ENCODE assay signal across 36 cellular contexts in the genomic region with DNA sequence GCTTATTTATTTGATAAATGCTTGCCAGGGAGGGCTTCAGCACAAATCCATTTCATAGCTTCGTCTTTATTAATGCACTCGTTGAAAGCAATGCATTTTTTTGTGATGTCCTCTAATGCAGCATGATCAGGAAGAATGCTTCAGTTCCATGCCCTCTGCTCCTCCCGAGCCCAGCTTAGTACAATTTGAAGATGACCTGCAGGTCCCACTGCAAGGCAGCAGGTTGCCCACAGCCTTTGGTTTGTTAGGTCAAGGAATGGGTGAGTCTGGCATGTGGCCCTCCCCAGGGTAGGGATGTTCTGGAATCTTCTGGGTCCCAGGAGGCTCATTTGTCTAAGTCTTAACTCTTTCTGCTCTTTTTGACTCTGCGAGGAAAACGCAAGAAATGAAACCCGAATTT. TPM values are rescaled to one million over a fixed set of nuclear protein-coding genes. Genes with fewer than 3 reads are reported as not detected.
"Had no signal": no experiment of that assay in that cellular context is flagged by ENCODE, and none has a peak within 500 bp of the region (broad histone marks: within the 10 kb centered on the region; RNA-seq: fewer than 3 reads in every experiment).

No MANE protein-coding gene starts in this region.

- H3K27ac ChIP-seq: brain microvascular endothelial cell, KMS-11, PC-9, RWPE1, WERI-Rb-1 had no signal

- ATAC-seq: activated CD8-positive, alpha-beta T cell treated with anti-CD3 and anti-CD28 coated beads for 36 hours; activated T-cell treated with anti-CD3 and anti-CD28 coated beads, Interleukin-2, amount 50 U/mL, for 72 hours; activated T-helper 17 cell treated with anti-CD3 and anti-CD28 coated beads, Interleukin-2, amount 50 U/mL, for 72 hours; Right ventricle myocardium inferior had no signal

- H3K4me2 ChIP-seq: KMS-11, PC-9 had no signal

- H3K27me3 ChIP-seq: brain microvascular endothelial cell had no signal

- H3K4me1 Mint-ChIP-seq: activated CD4-positive, alpha-beta T cell treated with anti-CD3 and anti-CD28 coated beads, Interleukin-2, amount 10 ng/mL, durations not matched to agents 24 days and 14 days; activated naive CD8-positive, alpha-beta T cell treated with anti-CD3 and anti-CD28 coated beads for 36 hours; activated T-helper 17 cell treated with anti-CD3 and anti-CD28 coated beads, Interleukin-2, amount 50 U/mL, for 72 hours had no signal

- DNase-seq: activated CD4-positive, alpha-beta T cell treated with anti-CD3 and anti-CD28 coated beads, Interleukin-2, amount 10 ng/mL, durations not matched to agents 24 days and 14 days; activated CD4-positive, alpha-beta T cell treated with anti-CD3 and anti-CD28 coated beads, Interleukin-2, amount 50 U/mL, for 4 hours; activated CD4-positive, CD25-positive, alpha-beta regulatory T cell; activated CD8-positive, alpha-beta T cell treated with anti-CD3 and anti-CD28 coated beads for 36 hours; activated effector memory CD4-positive, alpha-beta T cell treated with anti-CD3 and anti-CD28 coated beads, Interleukin-2, amount 50 U/mL, for 16 hours; activated naive CD4-positive, alpha-beta T cell; activated naive CD4-positive, alpha-beta T cell treated with anti-CD3 and anti-CD28 coated beads, Interleukin-2, amount 50 U/mL, for 16 hours; activated naive CD8-positive, alpha-beta T cell treated with anti-CD3 and anti-CD28 coated beads for 36 hours; activated T-cell treated with anti-CD3 and anti-CD28 coated beads, Interleukin-2, amount 50 U/mL, for 1 hour; activated T-cell treated with anti-CD3 and anti-CD28 coated beads, Interleukin-2, amount 50 U/mL, for 72 hours; amniotic stem cell; aorta; brain microvascular endothelial cell; MM.1S; MV-4-11; NCI-H1092; NCI-H1436 treated with DMSO at 0.1 percent for 48 hours; NCI-H1694 treated with DMSO at 0.1 percent for 48 hours; NCI-H2029; NCI-H345; NCI-H524 treated with DMSO at 0.1 percent for 48 hours; NCI-H748 treated with DMSO at 0.1 percent for 48 hours; PC-9; SIG-M5; SW 1271; T-helper 1 cell; T-helper 2 cell; T-helper 9 cell; WERI-Rb-1 had no signal

- H3K36me3 ChIP-seq: brain microvascular endothelial cell, WERI-Rb-1 had no signal

- H3K4me3 Mint-ChIP-seq: activated CD4-positive, alpha-beta T cell treated with anti-CD3 and anti-CD28 coated beads, Interleukin-2, amount 10 ng/mL, durations not matched to agents 24 days and 14 days; activated CD8-positive, alpha-beta T cell treated with anti-CD3 and anti-CD28 coated beads for 36 hours; activated naive CD8-positive, alpha-beta T cell treated with anti-CD3 and anti-CD28 coated beads for 36 hours; activated T-cell treated with anti-CD3 and anti-CD28 coated beads, Interleukin-2, amount 50 U/mL, for 72 hours; activated T-helper 17 cell treated with anti-CD3 and anti-CD28 coated beads, Interleukin-2, amount 50 U/mL, for 72 hours had no signal

- H3K9me3 Mint-ChIP-seq: activated CD4-positive, alpha-beta T cell treated with anti-CD3 and anti-CD28 coated beads, Interleukin-2, amount 10 ng/mL, durations not matched to agents 24 days and 14 days; activated CD8-positive, alpha-beta T cell treated with anti-CD3 and anti-CD28 coated beads for 36 hours; activated naive CD8-positive, alpha-beta T cell treated with anti-CD3 and anti-CD28 coated beads for 36 hours; activated T-cell treated with anti-CD3 and anti-CD28 coated beads, Interleukin-2, amount 50 U/mL, for 72 hours; activated T-helper 17 cell treated with anti-CD3 and anti-CD28 coated beads, Interleukin-2, amount 50 U/mL, for 72 hours had no signal

- H3K27ac Mint-ChIP-seq: activated CD4-positive, alpha-beta T cell treated with anti-CD3 and anti-CD28 coated beads, Interleukin-2, amount 10 ng/mL, durations not matched to agents 24 days and 14 days; activated CD8-positive, alpha-beta T cell treated with anti-CD3 and anti-CD28 coated beads for 36 hours; activated naive CD8-positive, alpha-beta T cell treated with anti-CD3 and anti-CD28 coated beads for 36 hours; activated T-cell treated with anti-CD3 and anti-CD28 coated beads, Interleukin-2, amount 50 U/mL, for 72 hours; activated T-helper 17 cell treated with anti-CD3 and anti-CD28 coated beads, Interleukin-2, amount 50 U/mL, for 72 hours had no signal

- H3K9ac ChIP-seq: KMS-11 had no signal

- H3K36me3 Mint-ChIP-seq: activated naive CD8-positive, alpha-beta T cell treated with anti-CD3 and anti-CD28 coated beads for 36 hours had no signal

- H3K4me3 ChIP-seq: PC-9 had no signal

- H2AFZ ChIP-seq: PC-9 had no signal

- H3K27me3 Mint-ChIP-seq: activated naive CD8-positive, alpha-beta T cell treated with anti-CD3 and anti-CD28 coated beads for 36 hours had no signal

RNA-seq across cellular contexts. Expression of gene MARCHF10, which starts 49.4 kb away (rescaled TPM):
- total RNA-seq: activated CD4-positive, alpha-beta T cell treated with anti-CD3 and anti-CD28 coated beads, Interleukin-2, amount 10 ng/mL, durations not matched to agents 24 days and 14 days; activated CD8-positive, alpha-beta memory T cell treated with anti-CD3 and anti-CD28 coated beads for 36 hours; activated CD8-positive, alpha-beta T cell treated with anti-CD3 and anti-CD28 coated beads for 36 hours; activated naive CD8-positive, alpha-beta T cell treated with anti-CD3 and anti-CD28 coated beads for 36 hours; activated T-cell treated with anti-CD3 and anti-CD28 coated beads, Interleukin-2, amount 50 U/mL, for 72 hours; aorta; NCI-H460; OCI-LY7; Right ventricle myocardium inferior had no signal
- polyA plus RNA-seq: aorta had no signal
